Comparison of ENCODE assay signal across 12 cellular contexts in the genomic region with DNA sequence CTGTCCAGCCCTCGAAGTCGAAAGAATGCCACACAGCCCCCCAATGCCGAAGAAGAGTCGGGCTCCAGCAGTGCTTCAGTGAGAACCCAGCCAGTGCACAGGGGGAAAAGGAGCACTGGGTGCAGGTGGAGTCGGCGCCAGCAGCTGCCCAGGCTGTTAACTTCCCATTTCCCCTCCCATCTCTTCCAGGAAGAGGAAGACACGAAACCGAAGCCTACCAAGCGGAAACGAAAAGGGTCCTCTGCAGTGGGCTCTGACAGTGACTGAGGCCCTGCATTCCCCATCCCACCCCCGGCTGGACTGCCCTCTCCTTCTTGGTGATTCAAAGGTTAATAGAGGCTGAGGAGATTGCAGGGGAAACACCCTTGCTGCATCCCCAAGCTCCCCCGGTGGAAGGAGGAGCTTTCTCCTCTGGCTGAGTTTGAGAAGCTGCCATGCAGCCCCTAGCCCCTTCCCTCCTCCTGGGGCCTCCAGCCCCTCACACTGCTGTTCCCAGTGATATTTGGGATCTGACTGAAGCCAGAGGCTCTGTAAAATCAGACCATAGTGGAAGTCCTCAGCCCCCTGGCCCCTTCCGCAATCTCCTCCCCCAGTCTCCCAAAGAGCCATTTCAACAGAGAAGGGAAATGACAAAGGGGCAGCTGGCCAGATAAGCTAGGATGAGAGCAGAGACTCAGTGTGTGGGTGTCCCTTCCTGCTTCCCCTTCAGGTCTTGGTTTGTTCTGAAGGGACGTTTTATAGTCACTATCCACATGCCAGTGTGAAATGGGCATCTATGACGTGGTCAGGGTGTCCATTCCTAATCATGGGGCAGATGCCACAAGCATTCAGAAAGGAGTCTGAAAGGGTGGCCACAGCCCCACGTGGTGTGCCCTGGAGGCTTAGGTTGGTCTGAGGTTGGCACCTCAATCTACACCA. TPM values are rescaled to one million over a fixed set of nuclear protein-coding genes. Genes with fewer than 3 reads are reported as not detected.
DNase-seq lines count a peak whose midpoint lies in the region; ATAC-seq and TF ChIP-seq lines count a peak whose summit lies in the region.
"Had no signal": no experiment of that assay in that cellular context is flagged by ENCODE, and none has a peak within 500 bp of the region (broad histone marks: within the 10 kb centered on the region; RNA-seq: fewer than 3 reads in every experiment).

No MANE protein-coding gene starts in this region.

- no peak overlapping the region for H3K4me3 ChIP-seq in PC-3 (ENCODE audit: low read length)
- H3K4me3 ChIP-seq in parathyroid adenoma (ENCODE audit: low read depth, low read length): no peak overlapping the region
- H3K4me3 ChIP-seq in MM.1S (ENCODE audit: low read length): no peak overlapping the region
- H3K4me3 ChIP-seq: cardiac muscle cell, ovary had no signal

- H3K4me1 ChIP-seq in PC-3 (ENCODE audit: insufficient read depth, low read length): peaks cover 11% of the 10 kb centered on the region
- H3K4me1 ChIP-seq in parathyroid adenoma: peaks cover 24% of the 10 kb centered on the region
- H3K4me1 ChIP-seq in MM.1S (ENCODE audit: low read length): peaks cover 5% of the 10 kb centered on the region

- H3K9me2 ChIP-seq in PC-3 (replicated peaks; ENCODE audit: low read length): no peaks in the 10 kb centered on the region
- H3K9me2 ChIP-seq in MM.1S (replicated peaks; ENCODE audit: insufficient read depth, low read length): no peaks in the 10 kb centered on the region

- H2AFZ ChIP-seq in PC-3 (ENCODE audit: low read length) (no peak overlapping the region), parathyroid adenoma (no peak overlapping the region), MM.1S (ENCODE audit: low read length) (no peak overlapping the region)

- H3K36me3 ChIP-seq in PC-3 (ENCODE audit: low read depth, low read length) (peaks cover 21% of the 10 kb centered on the region; the same call in 1 of the 2 replicates), parathyroid adenoma (ENCODE audit: control insufficient read depth, insufficient read depth, low read length) (no peaks in the 10 kb centered on the region), MM.1S (replicated peaks; ENCODE audit: insufficient read depth, low read length) (no peaks in the 10 kb centered on the region)
- H3K36me3 ChIP-seq: ovary had no signal

- no peak overlapping the region for H3K27ac ChIP-seq in PC-3 (ENCODE audit: low read length)
- H3K27ac ChIP-seq in parathyroid adenoma: peak overlapping the region; percentile 80
- no peak overlapping the region for H3K27ac ChIP-seq in MM.1S (ENCODE audit: low read length)
- H3K27ac ChIP-seq: cardiac muscle cell had no signal

- ATAC-seq in PC-3: no peak

- peaks cover 81% of the 10 kb centered on the region for H3K36me3 Mint-ChIP-seq in dendritic cell treated with granulocyte-macrophage colony-stimulating factor and Interleukin-4, amounts not matched to agents 40 ng/mL and 50 ng/mL, for 4 days (ENCODE audit: low read depth)

- H3K79me2 ChIP-seq in PC-3 (ENCODE audit: low read length) (no peaks in the 10 kb centered on the region), parathyroid adenoma (no peaks in the 10 kb centered on the region), MM.1S (ENCODE audit: low read length) (no peaks in the 10 kb centered on the region)

- H3K9me3 ChIP-seq in PC-3 (ENCODE audit: low read length) (no peaks in the 10 kb centered on the region), parathyroid adenoma (ENCODE audit: control insufficient read depth, low read length) (no peaks in the 10 kb centered on the region), MM.1S (replicated peaks; ENCODE audit: insufficient read depth, low read length) (no peaks in the 10 kb centered on the region)
- H3K9me3 ChIP-seq: ovary had no signal

- peaks cover 90% of the 10 kb centered on the region for H3K4me1 Mint-ChIP-seq in dendritic cell treated with granulocyte-macrophage colony-stimulating factor and Interleukin-4, amounts not matched to agents 40 ng/mL and 50 ng/mL, for 4 days (ENCODE audit: low read depth)

- POLR2A ChIA-PET in PC-3 (lab: Charles Lee; ENCODE audit: unreplicated experiment): interaction anchor here (0.6 kb wide), 1 partner anchor 43 kb away, joined by 3 read pairs; no protein-coding TSS in a partner anchor

- no peaks in the 10 kb centered on the region for H3K27me3 Mint-ChIP-seq in dendritic cell treated with granulocyte-macrophage colony-stimulating factor and Interleukin-4, amounts not matched to agents 40 ng/mL and 50 ng/mL, for 4 days
- H3K27me3 Mint-ChIP-seq: activated CD4-positive, alpha-beta memory T cell treated with anti-CD3 and anti-CD28 coated beads for 36 hours had no signal

- TF ChIP-seq CTCF in PC-3 (conservative IDR thresholded peaks at IDR 0.05; ENCODE audit: low read depth, low read length): no peak
- TF ChIP-seq CTCF in parathyroid adenoma (IDR thresholded peaks at IDR 0.05): no peak
- no peak for TF ChIP-seq CTCF in MM.1S (IDR thresholded peaks at IDR 0.05; ENCODE audit: low read length)

- DNase-seq in CD1c-positive myeloid dendritic cell (ENCODE audit: extremely low spot score) (peak; percentile 96), PC-3 (no peak), NCI-H2081 (lab: John Stamatoyannopoulos, UW) (no peak), activated gamma-delta T cell treated with Interleukin-2 at 50 U/mL for 16 hours (no peak), MM.1S (no peak)
- DNase-seq in central memory CD4-positive, alpha-beta T cell: no peak
- DNase-seq: activated CD4-positive, alpha-beta memory T cell treated with anti-CD3 and anti-CD28 coated beads for 36 hours; DND-41; ovary had no signal

- CTCF ChIA-PET in PC-3 (lab: Charles Lee): no interaction called here

- H4K20me1 ChIP-seq in PC-3 (ENCODE audit: low read length): no peaks in the 10 kb centered on the region
- no peaks in the 10 kb centered on the region for H4K20me1 ChIP-seq in MM.1S (ENCODE audit: insufficient read depth, low read length)

- H3K9ac ChIP-seq in PC-3 (ENCODE audit: low read length): no peak overlapping the region
- H3K9ac ChIP-seq in parathyroid adenoma: no peak overlapping the region
- no peak overlapping the region for H3K9ac ChIP-seq in MM.1S (ENCODE audit: low read length)

- H3K27me3 ChIP-seq in PC-3 (ENCODE audit: low read length) (no peaks in the 10 kb centered on the region), parathyroid adenoma (ENCODE audit: control insufficient read depth, insufficient read depth, low read length) (no peaks in the 10 kb centered on the region), MM.1S (replicated peaks; ENCODE audit: insufficient read depth, low read length) (no peaks in the 10 kb centered on the region)
- H3K27me3 ChIP-seq: cardiac muscle cell, ovary had no signal

- H3K4me3 Mint-ChIP-seq in dendritic cell treated with granulocyte-macrophage colony-stimulating factor and Interleukin-4, amounts not matched to agents 40 ng/mL and 50 ng/mL, for 4 days: peak overlapping the region; percentile 63
- H3K4me3 Mint-ChIP-seq: activated CD4-positive, alpha-beta memory T cell treated with anti-CD3 and anti-CD28 coated beads for 36 hours had no signal

- intact Hi-C loops in PC-3 (cut with micrococcal nuclease): no loop called here
- intact Hi-C loops in dendritic cell treated with granulocyte-macrophage colony-stimulating factor and Interleukin-4, amounts not matched to agents 40 ng/mL and 50 ng/mL, for 4 days (cut with micrococcal nuclease): no loop called here

- TSS peak; percentile 39 for BruUV-seq in PC-3 (replicated peaks; lab: Mats Ljungman, UMichigan)

- H3K4me2 ChIP-seq in PC-3 (ENCODE audit: low read length): no peak overlapping the region
- H3K4me2 ChIP-seq in parathyroid adenoma (ENCODE audit: low read length): no peak overlapping the region
- H3K4me2 ChIP-seq in MM.1S (ENCODE audit: low read depth, low read length): no peak overlapping the region

- H3F3A ChIP-seq in PC-3 (ENCODE audit: low read length, unreplicated experiment): no peaks in the 10 kb centered on the region
- H3F3A ChIP-seq in MM.1S (ENCODE audit: insufficient read depth, low read length): peaks cover 13% of the 10 kb centered on the region

- no peaks in the 10 kb centered on the region for H3K9me3 Mint-ChIP-seq in dendritic cell treated with granulocyte-macrophage colony-stimulating factor and Interleukin-4, amounts not matched to agents 40 ng/mL and 50 ng/mL, for 4 days
- H3K9me3 Mint-ChIP-seq: activated CD4-positive, alpha-beta memory T cell treated with anti-CD3 and anti-CD28 coated beads for 36 hours had no signal

- peak overlapping the region; percentile 83 for H3K27ac Mint-ChIP-seq in dendritic cell treated with granulocyte-macrophage colony-stimulating factor and Interleukin-4, amounts not matched to agents 40 ng/mL and 50 ng/mL, for 4 days
- H3K27ac Mint-ChIP-seq: activated CD4-positive, alpha-beta memory T cell treated with anti-CD3 and anti-CD28 coated beads for 36 hours had no signal

RNA-seq across cellular contexts. Expression of gene SLC27A3, which starts 1.9 kb away (rescaled TPM):
- 6.3 and 9.2 TPM in 2 replicates for total RNA-seq in PC-3 (2014; rRNA removed)

RNA-seq across cellular contexts. Expression of gene INTS3, which starts 45.4 kb away (rescaled TPM):
- 46.5 and 57.4 TPM in 2 replicates for total RNA-seq in PC-3 (2014; rRNA removed)
